In the genomic region with DNA sequence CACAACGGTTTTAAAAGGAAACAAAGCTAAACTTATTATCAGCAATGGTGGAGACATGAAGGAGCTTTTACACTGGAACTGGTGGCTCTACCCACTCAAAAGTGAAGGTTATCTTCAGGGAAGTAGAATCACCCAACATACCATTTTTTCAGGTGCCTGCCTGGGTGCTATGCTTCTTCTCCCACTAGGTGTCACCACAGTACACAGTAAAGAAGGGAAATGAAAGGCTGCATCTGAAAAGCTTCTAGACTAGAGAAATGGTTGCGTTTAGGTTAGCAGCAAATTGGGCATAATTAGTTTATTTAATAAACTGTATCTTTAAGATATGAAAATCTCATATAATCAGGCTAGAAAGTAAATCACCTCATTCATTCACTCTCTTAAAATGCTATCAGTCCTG, we compare ENCODE assay signal across 8 cellular contexts. TPM values are rescaled to one million over a fixed set of nuclear protein-coding genes. Genes with fewer than 3 reads are reported as not detected.
A peak's percentile ranks its signal among the peaks of the same experiment; 100 is the strongest.
DNase-seq lines count a peak whose midpoint lies in the region; ATAC-seq, FAIRE-seq and TF ChIP-seq lines count a peak whose summit lies in the region.

No MANE protein-coding gene starts in this region.

- H3K9me3 Mint-ChIP-seq in stimulated activated effector memory CD8-positive, alpha-beta T cell treated with anti-CD3 and anti-CD28 coated beads, Interleukin-12 subunit alpha, Interleukin-12 subunit beta, amount 100 ng/mL, for 72 hours: peaks cover 4% of the 10 kb centered on the region

- H3K9me3 ChIP-seq in AG04450 (ENCODE audit: control insufficient read depth, insufficient read depth, low read length): no peaks in the 10 kb centered on the region

- CTCF ChIA-PET in AG04450 (lab: Charles Lee): interaction anchor here (0.5 to 2.3 kb wide), 38 partner anchors 9 to 1836 kb away, joined by 3 to 14 read pairs (median 4); partner anchors contain the start of genes ACTR8 and SELENOK

- POLR2A ChIA-PET in AG04450 (lab: Yijun Ruan, JAX): no interaction called here

- FAIRE-seq in islet of Langerhans (lab: Jason Lieb, UNC): peak; percentile 95

- TF ChIP-seq CTCF in AG04450 (IDR thresholded peaks at IDR 0.05; ENCODE audit: low read depth, low read length): peak; percentile 87
- TF ChIP-seq CTCF in GM12865 (IDR thresholded peaks at IDR 0.05; ENCODE audit: insufficient read depth, low read depth, low read length, missing control alignments): peak; percentile 76

- in situ Hi-C loops in T47D (cut with HindIII; ENCODE audit: low pct_unique_long_range_greater_than_20kb, low sequenced_read_pairs): no loop called here

- no peak overlapping the region for H3K27ac ChIP-seq in AG04450 (ENCODE audit: low read depth, low read length)

- H3K4me3 ChIP-seq in AG04450 (ENCODE audit: low read depth, low read length) (no peak overlapping the region), GM12865 (ENCODE audit: low read depth, low read length) (no peak overlapping the region)

- H3K36me3 Mint-ChIP-seq in stimulated activated effector memory CD8-positive, alpha-beta T cell treated with anti-CD3 and anti-CD28 coated beads, Interleukin-12 subunit alpha, Interleukin-12 subunit beta, amount 100 ng/mL, for 72 hours: no peaks in the 10 kb centered on the region

- no peak overlapping the region for H3K27ac Mint-ChIP-seq in stimulated activated effector memory CD8-positive, alpha-beta T cell treated with anti-CD3 and anti-CD28 coated beads, Interleukin-12 subunit alpha, Interleukin-12 subunit beta, amount 100 ng/mL, for 72 hours

- H3K4me3 Mint-ChIP-seq in stimulated activated effector memory CD8-positive, alpha-beta T cell treated with anti-CD3 and anti-CD28 coated beads, Interleukin-12 subunit alpha, Interleukin-12 subunit beta, amount 100 ng/mL, for 72 hours: no peak overlapping the region

- peak; percentile 45 for ATAC-seq in stimulated activated effector memory CD8-positive, alpha-beta T cell treated with anti-CD3 and anti-CD28 coated beads, Interleukin-12 subunit alpha, Interleukin-12 subunit beta, amount 100 ng/mL, for 72 hours
- ATAC-seq in GM21526 (IDR thresholded peaks at IDR 0.05; ENCODE audit: low FRiP score, unreplicated experiment): no peak

- DNase-seq in AG04450 (ENCODE audit: low read depth, low spot score) (no peak), GM12865 (ENCODE audit: low read depth) (peak; percentile 58), KG1 (lab: John Stamatoyannopoulos, UW) (peak; percentile 20), RPMI8226 (peak; percentile 65), T47D (ENCODE audit: low read depth in 1 of 2, low spot score in 1 of 2) (peak; percentile 31 to 62)
- no peak for DNase-seq in stimulated activated effector memory CD8-positive, alpha-beta T cell treated with anti-CD3 and anti-CD28 coated beads, Interleukin-12 subunit alpha, Interleukin-12 subunit beta, amount 100 ng/mL, for 72 hours (ENCODE audit: low spot score in 2 of 2)

- H3K27me3 ChIP-seq in AG04450 (ENCODE audit: control insufficient read depth, insufficient read depth, low read length): no peaks in the 10 kb centered on the region

- no peaks in the 10 kb centered on the region for H3K4me1 Mint-ChIP-seq in stimulated activated effector memory CD8-positive, alpha-beta T cell treated with anti-CD3 and anti-CD28 coated beads, Interleukin-12 subunit alpha, Interleukin-12 subunit beta, amount 100 ng/mL, for 72 hours

RNA-seq across cellular contexts. Expression of gene SELENOK, which starts 47.0 kb away (rescaled TPM):
- polyA plus RNA-seq in AG04450 (2011; rRNA removed): 42.1 and 58.5 TPM in 2 replicates
- polyA minus RNA-seq in AG04450 (2011; rRNA and poly(A)+ RNA removed): 8.3 and 13.0 TPM in 2 replicates

RNA-seq across cellular contexts. Expression of gene ACTR8, which starts 56.7 kb away (rescaled TPM):
- polyA plus RNA-seq in AG04450 (2011; rRNA removed): 34.9 and 37.5 TPM in 2 replicates
- polyA minus RNA-seq in AG04450 (2011; rRNA and poly(A)+ RNA removed): 46.3 and 61.9 TPM in 2 replicates

Comparison
In these comparisons a context has a peak if more than half of its experiments do, and no peak if none do; other contexts are left out.
1. DNase-seq: peak in GM12865 (single experiment), KG1 (single experiment), RPMI8226 (single experiment) and T47D (2 of 2); none in AG04450 (single experiment) and stimulated activated effector memory CD8-positive, alpha-beta T cell treated with anti-CD3 and anti-CD28 coated beads, Interleukin-12 subunit alpha, Interleukin-12 subunit beta, amount 100 ng/mL, for 72 hours (0 of 2).